In the genomic region with DNA sequence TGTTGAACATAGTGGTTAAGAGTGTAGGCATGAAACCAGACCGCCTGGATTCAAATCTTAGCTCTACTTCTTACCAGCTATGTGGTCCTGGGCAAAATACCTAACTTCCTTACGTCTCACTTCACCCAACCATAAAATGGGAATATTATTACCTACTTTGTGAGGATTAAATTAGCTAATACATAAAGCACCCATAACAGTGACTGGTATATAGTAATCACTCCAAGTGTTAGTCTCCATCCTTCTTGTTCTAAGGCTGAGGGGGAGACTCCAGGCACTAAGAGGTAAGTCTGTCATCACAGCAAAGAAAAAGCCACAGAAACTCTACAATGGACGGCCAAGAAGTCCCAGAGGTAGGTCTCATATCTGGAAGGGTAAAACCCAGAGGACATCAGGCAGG, we compare ENCODE assay signal across 27 cellular contexts. TPM values are rescaled to one million over a fixed set of nuclear protein-coding genes. Genes with fewer than 3 reads are reported as not detected.
DNase-seq lines count a peak whose midpoint lies in the region; ATAC-seq, FAIRE-seq and TF ChIP-seq lines count a peak whose summit lies in the region.
"Had no signal": no experiment of that assay in that cellular context is flagged by ENCODE, and none has a peak within 500 bp of the region (broad histone marks: within the 10 kb centered on the region; RNA-seq: fewer than 3 reads in every experiment).

No MANE protein-coding gene starts in this region.

- peak overlapping the region; percentile 97 for H3K4me3 Mint-ChIP-seq in activated naive CD4-positive, alpha-beta T cell treated with anti-CD3 and anti-CD28 coated beads, Interleukin-2, amount 50 U/mL, for 24 hours
- H3K4me3 Mint-ChIP-seq in activated T-helper 1 cell treated with anti-CD3 and anti-CD28 coated beads, Interleukin-12 subunit alpha, Interleukin-12 subunit beta, Interleukin-2, Interleukin-4 antibody, amounts not matched to agents 30 ng/mL and 10 ng/mL and 1 ng/mL, durations not matched to agents 14 hours and 24 hours and 36 hours: peak overlapping the region; percentile 17
- H3K4me3 Mint-ChIP-seq in natural killer cell: peak overlapping the region; percentile 52

- H3K4me1 Mint-ChIP-seq in activated naive CD4-positive, alpha-beta T cell treated with anti-CD3 and anti-CD28 coated beads, Interleukin-2, amount 50 U/mL, for 24 hours: peaks cover 37% of the 10 kb centered on the region
- peaks cover 42% of the 10 kb centered on the region for H3K4me1 Mint-ChIP-seq in activated T-helper 1 cell treated with anti-CD3 and anti-CD28 coated beads, Interleukin-12 subunit alpha, Interleukin-12 subunit beta, Interleukin-2, Interleukin-4 antibody, amounts not matched to agents 30 ng/mL and 10 ng/mL and 1 ng/mL, durations not matched to agents 14 hours and 24 hours and 36 hours (ENCODE audit: low read depth)
- peaks cover 43 to 45% of the 10 kb centered on the region in 2 donors for H3K4me1 Mint-ChIP-seq in natural killer cell

- intact Hi-C loops in activated T-helper 1 cell treated with anti-CD3 and anti-CD28 coated beads, Interleukin-12 subunit alpha, Interleukin-12 subunit beta, Interleukin-2, Interleukin-4 antibody, amounts not matched to agents 30 ng/mL and 10 ng/mL and 1 ng/mL, durations not matched to agents 14 hours and 24 hours and 36 hours (cut with micrococcal nuclease): loop anchor here (5.0 kb wide), 3 partner anchors 167 to 1143 kb away; a partner anchor contains a TSS
- intact Hi-C loops in natural killer cell (cut with micrococcal nuclease): loop anchor here (5.0 kb wide), 1 partner anchor 447 kb away; a partner anchor contains a TSS
- intact Hi-C loops in left ventricle myocardium inferior (cut with micrococcal nuclease): no loop called here
- intact Hi-C loops in breast epithelium (cut with DNase I; ENCODE audit: low total_unique reads): loop anchor here (2.0 kb wide), 1 partner anchor 19 kb away; a partner anchor contains a TSS

- H3K4me3 ChIP-seq in left ventricle myocardium inferior: no peak overlapping the region
- H3K4me3 ChIP-seq in breast epithelium: no peak overlapping the region
- H3K4me3 ChIP-seq: lower lobe of right lung, SK-N-MC, spleen had no signal

- no peak for FAIRE-seq in HTR-8/SVneo (lab: Jason Lieb, UNC)
- FAIRE-seq: frontal cortex, keratinocyte had no signal

- no peaks in the 10 kb centered on the region for H3K9me3 Mint-ChIP-seq in activated naive CD4-positive, alpha-beta T cell treated with anti-CD3 and anti-CD28 coated beads, Interleukin-2, amount 50 U/mL, for 24 hours
- no peaks in the 10 kb centered on the region for H3K9me3 Mint-ChIP-seq in activated T-helper 1 cell treated with anti-CD3 and anti-CD28 coated beads, Interleukin-12 subunit alpha, Interleukin-12 subunit beta, Interleukin-2, Interleukin-4 antibody, amounts not matched to agents 30 ng/mL and 10 ng/mL and 1 ng/mL, durations not matched to agents 14 hours and 24 hours and 36 hours
- no peaks in the 10 kb centered on the region for H3K9me3 Mint-ChIP-seq in natural killer cell
- H3K9me3 Mint-ChIP-seq: activated naive CD4-positive, alpha-beta T cell treated with anti-CD3 and anti-CD28 coated beads, Interleukin-2, amount 50 U/mL, for 72 hours; effector memory CD8-positive, alpha-beta T cell; H9; T-helper 2 cell treated with Interferon-gamma antibody and Interleukin-4, amounts not matched to agents 5 μg/mL and 100 μg/mL, for 36 hours had no signal

- ATAC-seq in natural killer cell: no peak
- ATAC-seq: activated naive CD4-positive, alpha-beta T cell treated with anti-CD3 and anti-CD28 coated beads, Interleukin-2, amount 50 U/mL, for 72 hours; effector memory CD8-positive, alpha-beta T cell; esophagus mucosa; lower lobe of right lung had no signal

- peaks cover 11% of the 10 kb centered on the region for H3K36me3 Mint-ChIP-seq in activated naive CD4-positive, alpha-beta T cell treated with anti-CD3 and anti-CD28 coated beads, Interleukin-2, amount 50 U/mL, for 24 hours
- peaks cover 29% of the 10 kb centered on the region for H3K36me3 Mint-ChIP-seq in activated T-helper 1 cell treated with anti-CD3 and anti-CD28 coated beads, Interleukin-12 subunit alpha, Interleukin-12 subunit beta, Interleukin-2, Interleukin-4 antibody, amounts not matched to agents 30 ng/mL and 10 ng/mL and 1 ng/mL, durations not matched to agents 14 hours and 24 hours and 36 hours (ENCODE audit: low read depth)
- H3K36me3 Mint-ChIP-seq in natural killer cell: peaks cover 17% of the 10 kb centered on the region

- H3K27ac Mint-ChIP-seq in activated naive CD4-positive, alpha-beta T cell treated with anti-CD3 and anti-CD28 coated beads, Interleukin-2, amount 50 U/mL, for 24 hours: no peak overlapping the region
- H3K27ac Mint-ChIP-seq in activated T-helper 1 cell treated with anti-CD3 and anti-CD28 coated beads, Interleukin-12 subunit alpha, Interleukin-12 subunit beta, Interleukin-2, Interleukin-4 antibody, amounts not matched to agents 30 ng/mL and 10 ng/mL and 1 ng/mL, durations not matched to agents 14 hours and 24 hours and 36 hours: peak overlapping the region; percentile 50
- no peak overlapping the region for H3K27ac Mint-ChIP-seq in natural killer cell
- H3K27ac Mint-ChIP-seq: H9; T-helper 2 cell treated with Interferon-gamma antibody and Interleukin-4, amounts not matched to agents 5 μg/mL and 100 μg/mL, for 36 hours had no signal

- H3K27ac ChIP-seq in left ventricle myocardium inferior (replicated peaks) (no peak overlapping the region), breast epithelium (no peak overlapping the region)
- H3K27ac ChIP-seq: lower lobe of right lung, SK-N-MC, spleen, VCaP had no signal

- no peak for DNase-seq in activated naive CD4-positive, alpha-beta T cell treated with Interleukin-2 at 50 U/mL for 16 hours
- no peak for DNase-seq in activated T-helper 1 cell treated with anti-CD3 and anti-CD28 coated beads, Interleukin-12 subunit alpha, Interleukin-12 subunit beta, Interleukin-2, Interleukin-4 antibody, amounts not matched to agents 30 ng/mL and 10 ng/mL and 1 ng/mL, durations not matched to agents 14 hours and 24 hours and 36 hours (ENCODE audit: low spot score)
- DNase-seq in natural killer cell (no peak), left ventricle myocardium inferior (no peak), HTR-8/SVneo (ENCODE audit: insufficient read length, low spot score) (no peak), cerebellum (ENCODE audit: low spot score) (no peak), breast epithelium (ENCODE audit: low spot score in 2 of 2) (no peak)
- DNase-seq: C1 segment of cervical spinal cord; effector memory CD8-positive, alpha-beta T cell; H9; hypothalamus; KBM-7; lower lobe of right lung; NCI-H524 treated with DMSO at 0.1 percent for 48 hours; occipital lobe; RPMI8226; spleen had no signal

- H3K9me3 ChIP-seq in left ventricle myocardium inferior (replicated peaks) (no peaks in the 10 kb centered on the region), breast epithelium (no peaks in the 10 kb centered on the region)
- H3K9me3 ChIP-seq: lower lobe of right lung, spleen had no signal

- TF ChIP-seq CTCF in natural killer cell (IDR thresholded peaks at IDR 0.05) (no peak), left ventricle myocardium inferior (IDR thresholded peaks at IDR 0.05; ENCODE audit: borderline replicate concordance) (no peak), breast epithelium (IDR thresholded peaks at IDR 0.05) (no peak)

- no peak for TF ChIP-seq POLR2A in breast epithelium (IDR thresholded peaks at IDR 0.05)

- peaks cover 42% of the 10 kb centered on the region for H3K36me3 ChIP-seq in left ventricle myocardium inferior
- no peaks in the 10 kb centered on the region for H3K36me3 ChIP-seq in breast epithelium

- H3K27me3 Mint-ChIP-seq in activated naive CD4-positive, alpha-beta T cell treated with anti-CD3 and anti-CD28 coated beads, Interleukin-2, amount 50 U/mL, for 24 hours: no peaks in the 10 kb centered on the region
- H3K27me3 Mint-ChIP-seq in activated T-helper 1 cell treated with anti-CD3 and anti-CD28 coated beads, Interleukin-12 subunit alpha, Interleukin-12 subunit beta, Interleukin-2, Interleukin-4 antibody, amounts not matched to agents 30 ng/mL and 10 ng/mL and 1 ng/mL, durations not matched to agents 14 hours and 24 hours and 36 hours (ENCODE audit: insufficient read depth): peaks cover 1% of the 10 kb centered on the region
- no peaks in the 10 kb centered on the region for H3K27me3 Mint-ChIP-seq in natural killer cell (ENCODE audit: low read depth in 2 of 2)
- H3K27me3 Mint-ChIP-seq: effector memory CD8-positive, alpha-beta T cell had no signal

- H3K27me3 ChIP-seq in left ventricle myocardium inferior (ENCODE audit: low read depth) (no peaks in the 10 kb centered on the region), breast epithelium (no peaks in the 10 kb centered on the region)
- H3K27me3 ChIP-seq: spleen had no signal

- H3K4me1 ChIP-seq in left ventricle myocardium inferior (peaks cover 49% of the 10 kb centered on the region), breast epithelium (peaks cover 0 to 18% of the 10 kb centered on the region in 2 donors)

RNA-seq across cellular contexts. Expression of a gene that starts 2.8 kb away (rescaled TPM):
- 95.6 TPM in 2 replicates for total RNA-seq in activated T-helper 1 cell treated with anti-CD3 and anti-CD28 coated beads, Interleukin-12 subunit alpha, Interleukin-12 subunit beta, Interleukin-2, Interleukin-4 antibody, amounts not matched to agents 30 ng/mL and 10 ng/mL and 1 ng/mL, durations not matched to agents 14 hours and 24 hours and 36 hours
- total RNA-seq in natural killer cell (10 to 100 TPM; 76.7 to 93.9 (median 87.6) TPM), left ventricle myocardium inferior (91.1 TPM), cerebellum (44.0 TPM), breast epithelium (10 to 100 TPM; 35.7 to 67.8 (median 54.7) TPM)

RNA-seq across cellular contexts. Expression of a gene that starts 4.3 kb away (rescaled TPM):
- 8.9 and 9.6 TPM in 2 replicates for total RNA-seq in activated T-helper 1 cell treated with anti-CD3 and anti-CD28 coated beads, Interleukin-12 subunit alpha, Interleukin-12 subunit beta, Interleukin-2, Interleukin-4 antibody, amounts not matched to agents 30 ng/mL and 10 ng/mL and 1 ng/mL, durations not matched to agents 14 hours and 24 hours and 36 hours
- 1 to 10 TPM; 3.3 to 5.8 (median 5.0) TPM for total RNA-seq in natural killer cell
- total RNA-seq in left ventricle myocardium inferior: 1.5 TPM
- 1.7 TPM for total RNA-seq in cerebellum
- total RNA-seq in breast epithelium: 1 to 10 TPM; 1.3 to 7.8 (median 4.9) TPM

RNA-seq across cellular contexts. Expression of a gene that starts 15.6 kb away (rescaled TPM):
- 17.2 and 20.3 TPM in 2 replicates for total RNA-seq in activated T-helper 1 cell treated with anti-CD3 and anti-CD28 coated beads, Interleukin-12 subunit alpha, Interleukin-12 subunit beta, Interleukin-2, Interleukin-4 antibody, amounts not matched to agents 30 ng/mL and 10 ng/mL and 1 ng/mL, durations not matched to agents 14 hours and 24 hours and 36 hours
- total RNA-seq in natural killer cell: 10 to 100 TPM; 22.9 to 29.1 (median 26.8) TPM
- 14.2 TPM for total RNA-seq in left ventricle myocardium inferior
- 10.3 TPM for total RNA-seq in cerebellum
- total RNA-seq in breast epithelium: 10 to 100 TPM; 36.4 to 68.5 (median 40.2) TPM

RNA-seq across cellular contexts. Expression of a gene that starts 19.3 kb away (rescaled TPM):
- total RNA-seq in activated T-helper 1 cell treated with anti-CD3 and anti-CD28 coated beads, Interleukin-12 subunit alpha, Interleukin-12 subunit beta, Interleukin-2, Interleukin-4 antibody, amounts not matched to agents 30 ng/mL and 10 ng/mL and 1 ng/mL, durations not matched to agents 14 hours and 24 hours and 36 hours: 0.56 TPM in 1 of 2 replicates, not detected in the other
- total RNA-seq in natural killer cell (under 1 TPM in 1 of 3 donors, not detected in 2; 0.42 TPM), left ventricle myocardium inferior (not detected), cerebellum (0.64 TPM), breast epithelium (under 1 TPM in 1 of 3 donors, not detected in 2; 0.98 TPM)
- total RNA-seq: activated naive CD4-positive, alpha-beta T cell treated with anti-CD3 and anti-CD28 coated beads, Interleukin-2, amount 50 U/mL, for 72 hours; esophagus mucosa; H9; lower lobe of right lung; mucosa of gallbladder; spleen; ureter had no signal

RNA-seq across cellular contexts. Expression of a gene that starts 32.0 kb away (rescaled TPM):
- total RNA-seq in activated T-helper 1 cell treated with anti-CD3 and anti-CD28 coated beads, Interleukin-12 subunit alpha, Interleukin-12 subunit beta, Interleukin-2, Interleukin-4 antibody, amounts not matched to agents 30 ng/mL and 10 ng/mL and 1 ng/mL, durations not matched to agents 14 hours and 24 hours and 36 hours: 5.0 and 5.2 TPM in 2 replicates
- total RNA-seq in natural killer cell: 1 to 10 TPM; 2.6 to 5.5 (median 3.5) TPM
- total RNA-seq in left ventricle myocardium inferior: 0.47 TPM
- total RNA-seq in cerebellum: 7.7 TPM
- 1 to 10 TPM; 1.8 to 3.9 (median 2.5) TPM for total RNA-seq in breast epithelium

Comparison
In these comparisons a context has a peak if more than half of its experiments do, and no peak if none do; other contexts are left out.
1. H3K4me3 Mint-ChIP-seq: peak in every context shown above with its lines; median percentile 97 in activated naive CD4-positive, alpha-beta T cell treated with anti-CD3 and anti-CD28 coated beads, Interleukin-2, amount 50 U/mL, for 24 hours; 52 in natural killer cell; 17 in activated T-helper 1 cell treated with anti-CD3 and anti-CD28 coated beads, Interleukin-12 subunit alpha, Interleukin-12 subunit beta, Interleukin-2, Interleukin-4 antibody, amounts not matched to agents 30 ng/mL and 10 ng/mL and 1 ng/mL, durations not matched to agents 14 hours and 24 hours and 36 hours.